Comparison of ENCODE assay signal across 17 cellular contexts in the genomic region with DNA sequence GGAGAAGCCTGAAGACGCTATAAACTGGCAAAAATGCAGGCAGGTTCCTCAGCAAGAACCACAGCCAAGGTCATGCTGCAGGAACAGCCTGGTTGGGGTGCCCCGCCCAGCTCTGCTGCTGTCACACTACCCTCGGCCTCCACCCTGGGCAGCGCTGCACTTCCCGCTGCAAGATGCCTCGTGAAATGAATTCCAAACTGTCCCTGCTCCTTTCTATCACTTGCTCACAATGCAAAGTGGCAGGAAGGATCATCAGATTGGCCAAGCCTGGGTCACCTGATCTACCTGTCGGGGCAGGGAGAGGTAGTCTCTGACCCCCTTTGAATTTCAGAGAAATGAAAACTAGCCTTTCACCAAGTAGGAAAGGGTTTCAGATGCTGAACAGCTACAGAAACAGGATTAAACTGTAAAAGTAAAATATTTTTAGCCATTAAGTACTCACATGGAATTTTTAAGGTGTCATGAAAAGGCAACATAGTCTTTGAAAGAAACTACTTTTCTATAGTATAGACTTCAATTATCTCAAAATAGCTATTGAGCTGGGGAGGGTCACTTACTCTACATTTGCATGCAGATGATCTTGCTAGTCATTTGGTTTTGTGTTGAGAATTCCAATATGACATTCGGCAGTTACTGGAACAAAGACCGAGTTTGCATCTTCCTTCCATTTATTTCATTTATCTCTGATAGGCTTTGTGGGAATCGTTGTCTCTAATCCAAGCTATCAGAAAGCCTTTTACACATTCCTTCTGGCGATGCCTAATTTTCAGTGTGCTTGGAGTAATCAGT.
DNase-seq lines count a peak whose midpoint lies in the region; ATAC-seq and TF ChIP-seq lines count a peak whose summit lies in the region.
"Had no signal": no experiment of that assay in that cellular context is flagged by ENCODE, and none has a peak within 500 bp of the region (broad histone marks: within the 10 kb centered on the region; RNA-seq: fewer than 3 reads in every experiment).

No MANE protein-coding gene starts in this region.

- no peak overlapping the region for H3K4me2 ChIP-seq in MM.1S (ENCODE audit: low read depth, low read length)

- H3K27ac ChIP-seq in heart left ventricle (no peak overlapping the region), VCaP (peak overlapping the region; percentile 43), MM.1S (ENCODE audit: low read length) (no peak overlapping the region)
- H3K27ac ChIP-seq: brain microvascular endothelial cell had no signal

- intact Hi-C loops in left ventricle myocardium superior (cut with micrococcal nuclease): no loop called here
- intact Hi-C loops in heart left ventricle (cut with DNase I): loop anchor here in 1 of 10 donors (10.0 kb wide), 1 partner anchor 1497 kb away; no protein-coding TSS in a partner anchor

- TF ChIP-seq CTCF in heart left ventricle (IDR thresholded peaks at IDR 0.05) (no peak), VCaP (conservative IDR thresholded peaks at IDR 0.05) (no peak), MM.1S (IDR thresholded peaks at IDR 0.05; ENCODE audit: low read length) (no peak)

- ATAC-seq in left ventricle myocardium superior (no peak), heart left ventricle (no peak), HG02852 (IDR thresholded peaks at IDR 0.05; ENCODE audit: unreplicated experiment) (no peak)
- no peak for ATAC-seq in activated CD4-positive, CD25-positive, alpha-beta regulatory T cell treated with anti-CD3 and anti-CD28 coated beads, Interleukin-2, amount 50 U/mL, for 24 hours

- no peaks in the 10 kb centered on the region for H4K20me1 ChIP-seq in MM.1S (ENCODE audit: insufficient read depth, low read length)

- H3K9ac ChIP-seq in MM.1S (ENCODE audit: low read length): no peak overlapping the region

- 40 to 58% (median 44%) methylated on average over 11 of the region's 11 CpGs for WGBS in heart left ventricle, 4 donors

- no peaks in the 10 kb centered on the region for H3F3A ChIP-seq in MM.1S (ENCODE audit: insufficient read depth, low read length)

- H3K27me3 ChIP-seq in heart left ventricle: no peaks in the 10 kb centered on the region
- H3K27me3 ChIP-seq in MM.1S (replicated peaks; ENCODE audit: insufficient read depth, low read length): no peaks in the 10 kb centered on the region
- H3K27me3 ChIP-seq: brain microvascular endothelial cell had no signal

- no peak overlapping the region for H2AFZ ChIP-seq in MM.1S (ENCODE audit: low read length)

- no peaks in the 10 kb centered on the region for H3K79me2 ChIP-seq in MM.1S (ENCODE audit: low read length)

- DNase-seq in left ventricle myocardium superior (peak; percentile 26), heart left ventricle (no peak), islet precursor cell (peak; percentile 76), MM.1S (no peak), NCI-H146 treated with DMSO at 0.1 percent for 48 hours (lab: John Stamatoyannopoulos, UW; ENCODE audit: unreplicated experiment) (no peak)
- DNase-seq: activated CD8-positive, alpha-beta memory T cell treated with anti-CD3 and anti-CD28 coated beads for 24 hours; activated gamma-delta T cell treated with Interleukin-2 at 50 U/mL for 16 hours; brain microvascular endothelial cell; COR-L47; NCI-H1436; NCI-H524 treated with DMSO at 0.1 percent for 48 hours; SHP77 treated with DMSO at 0.1 percent for 48 hours; stimulated activated CD4-positive, alpha-beta T cell treated with anti-CD3 and anti-CD28 coated beads, Interleukin-12 subunit alpha, Interleukin-12 subunit beta, amount 100 ng/mL, for 4 hours; T-helper 9 cell had no signal

- H3K4me1 ChIP-seq in heart left ventricle (no peaks in the 10 kb centered on the region), MM.1S (ENCODE audit: low read length) (no peaks in the 10 kb centered on the region)

- H3K4me3 ChIP-seq in heart left ventricle (no peak overlapping the region), MM.1S (ENCODE audit: low read length) (no peak overlapping the region)

- H3K36me3 ChIP-seq in heart left ventricle (no peaks in the 10 kb centered on the region), MM.1S (replicated peaks; ENCODE audit: insufficient read depth, low read length) (no peaks in the 10 kb centered on the region)
- H3K36me3 ChIP-seq: brain microvascular endothelial cell had no signal

- H3K9me3 ChIP-seq in heart left ventricle: no peaks in the 10 kb centered on the region
- H3K9me3 ChIP-seq in MM.1S (replicated peaks; ENCODE audit: insufficient read depth, low read length): no peaks in the 10 kb centered on the region

- no peaks in the 10 kb centered on the region for H3K9me2 ChIP-seq in MM.1S (replicated peaks; ENCODE audit: insufficient read depth, low read length)

- TF ChIP-seq POLR2A in heart left ventricle (IDR thresholded peaks at IDR 0.05): no peak

Comparison
In these comparisons a context has a peak if more than half of its experiments do, and no peak if none do; other contexts are left out.
1. DNase-seq: peak in left ventricle myocardium superior (single experiment) and islet precursor cell (single experiment); none in heart left ventricle (0 of 5), MM.1S (single experiment) and NCI-H146 treated with DMSO at 0.1 percent for 48 hours (single experiment).